Comparison of ENCODE assay signal across 18 cellular contexts in the genomic region with DNA sequence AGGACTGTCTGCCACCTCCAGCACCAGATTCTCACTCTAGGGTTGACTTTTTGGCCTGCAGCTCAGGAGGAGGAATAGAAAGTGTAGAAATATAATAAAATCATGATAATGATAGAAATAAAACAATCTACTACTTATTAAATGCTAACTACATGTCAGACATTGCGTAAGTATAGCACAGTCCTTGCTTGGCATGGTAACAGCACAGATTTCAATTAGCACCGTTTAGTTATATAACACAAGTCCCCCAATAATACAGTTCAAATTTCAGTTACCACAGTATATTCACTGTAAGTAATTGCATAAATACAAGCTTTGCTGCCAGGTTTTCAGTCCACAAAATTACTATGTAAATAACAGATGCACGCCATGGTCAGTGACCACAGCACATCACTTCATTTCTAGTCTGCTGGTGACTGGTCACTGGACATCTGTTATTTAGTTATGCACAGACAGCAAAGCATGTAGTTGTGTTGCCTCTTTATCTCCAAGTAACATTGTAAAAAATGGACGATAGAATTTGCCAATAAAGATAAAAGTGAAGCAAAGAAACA. TPM values are rescaled to one million over a fixed set of nuclear protein-coding genes. Genes with fewer than 3 reads are reported as not detected.
DNase-seq lines count a peak whose midpoint lies in the region; ATAC-seq and TF ChIP-seq lines count a peak whose summit lies in the region.
"Had no signal": no experiment of that assay in that cellular context is flagged by ENCODE, and none has a peak within 500 bp of the region (broad histone marks: within the 10 kb centered on the region; RNA-seq: fewer than 3 reads in every experiment).

No MANE protein-coding gene starts in this region.

- no peak overlapping the region for H3K4me3 Mint-ChIP-seq in natural killer cell treated with Interleukin-12 subunit alpha and Interleukin-12 subunit beta and Interleukin-15 and Interleukin-18, amount 100 ng/mL, for 72 hours
- H3K4me3 Mint-ChIP-seq in effector memory CD8-positive, alpha-beta T cell: no peak overlapping the region
- no peak overlapping the region for H3K4me3 Mint-ChIP-seq in T-helper 17 cell
- H3K4me3 Mint-ChIP-seq: activated naive CD4-positive, alpha-beta T cell treated with anti-CD3 and anti-CD28 coated beads, Interleukin-2, amount 10 ng/mL, durations not matched to agents 7 days and 5 days; CD8-positive, alpha-beta T cell; neural progenitor cell; stimulated activated naive CD8-positive, alpha-beta T cell treated with anti-CD3 and anti-CD28 coated beads, Interleukin-15, amount 100 ng/mL, for 72 hours had no signal

- no peaks in the 10 kb centered on the region for H3K9me3 Mint-ChIP-seq in natural killer cell treated with Interleukin-12 subunit alpha and Interleukin-12 subunit beta and Interleukin-15 and Interleukin-18, amount 100 ng/mL, for 72 hours
- no peaks in the 10 kb centered on the region for H3K9me3 Mint-ChIP-seq in effector memory CD8-positive, alpha-beta T cell
- H3K9me3 Mint-ChIP-seq: activated naive CD4-positive, alpha-beta T cell treated with anti-CD3 and anti-CD28 coated beads, Interleukin-2, amount 10 ng/mL, durations not matched to agents 7 days and 5 days; neural progenitor cell; stimulated activated naive CD8-positive, alpha-beta T cell treated with anti-CD3 and anti-CD28 coated beads, Interleukin-15, amount 100 ng/mL, for 72 hours had no signal

- no peaks in the 10 kb centered on the region for H3K9me3 ChIP-seq in T-helper 17 cell (ENCODE audit: control insufficient read depth, low read length, poor library complexity, severe bottlenecking)
- H3K9me3 ChIP-seq: right atrium auricular region, uterus had no signal

- no peaks in the 10 kb centered on the region for H3K36me3 Mint-ChIP-seq in natural killer cell treated with Interleukin-12 subunit alpha and Interleukin-12 subunit beta and Interleukin-15 and Interleukin-18, amount 100 ng/mL, for 72 hours
- H3K36me3 Mint-ChIP-seq in effector memory CD8-positive, alpha-beta T cell (ENCODE audit: insufficient read depth): peaks cover 3% of the 10 kb centered on the region
- H3K36me3 Mint-ChIP-seq in T-helper 17 cell (ENCODE audit: low read depth): peaks cover 6% of the 10 kb centered on the region
- H3K36me3 Mint-ChIP-seq: activated naive CD4-positive, alpha-beta T cell treated with anti-CD3 and anti-CD28 coated beads, Interleukin-2, amount 10 ng/mL, durations not matched to agents 7 days and 5 days; CD8-positive, alpha-beta T cell had no signal

- intact Hi-C loops in dorsolateral prefrontal cortex (cut with DNase I): no loop called here

- H3K27ac Mint-ChIP-seq in natural killer cell treated with Interleukin-12 subunit alpha and Interleukin-12 subunit beta and Interleukin-15 and Interleukin-18, amount 100 ng/mL, for 72 hours: no peak overlapping the region
- H3K27ac Mint-ChIP-seq in effector memory CD8-positive, alpha-beta T cell: no peak overlapping the region
- no peak overlapping the region for H3K27ac Mint-ChIP-seq in T-helper 17 cell
- H3K27ac Mint-ChIP-seq: activated naive CD4-positive, alpha-beta T cell treated with anti-CD3 and anti-CD28 coated beads, Interleukin-2, amount 10 ng/mL, durations not matched to agents 7 days and 5 days; CD8-positive, alpha-beta T cell; neural progenitor cell; stimulated activated naive CD8-positive, alpha-beta T cell treated with anti-CD3 and anti-CD28 coated beads, Interleukin-15, amount 100 ng/mL, for 72 hours had no signal

- H3K27me3 ChIP-seq in dorsolateral prefrontal cortex: peaks cover 0 to under 1% (median 0%) of the 10 kb centered on the region in 45 donors
- H3K27me3 ChIP-seq: neural progenitor cell, right atrium auricular region, uterus had no signal

- H3K4me3 ChIP-seq in dorsolateral prefrontal cortex: no peak overlapping the region
- H3K4me3 ChIP-seq: neural progenitor cell, right atrium auricular region, uterus had no signal

- H3K27me3 Mint-ChIP-seq in natural killer cell treated with Interleukin-12 subunit alpha and Interleukin-12 subunit beta and Interleukin-15 and Interleukin-18, amount 100 ng/mL, for 72 hours: peaks cover 30 to 35% of the 10 kb centered on the region in 2 donors
- peaks cover 35 to 51% of the 10 kb centered on the region in 2 donors for H3K27me3 Mint-ChIP-seq in effector memory CD8-positive, alpha-beta T cell
- peaks cover 57% of the 10 kb centered on the region for H3K27me3 Mint-ChIP-seq in T-helper 17 cell

- H3K27ac ChIP-seq in VCaP (peak overlapping the region; percentile 57), dorsolateral prefrontal cortex (no peak overlapping the region)
- H3K27ac ChIP-seq: epithelial cell of prostate, neural progenitor cell had no signal

- TF ChIP-seq CTCF in VCaP (conservative IDR thresholded peaks at IDR 0.05): no peak
- TF ChIP-seq CTCF in dorsolateral prefrontal cortex (IDR thresholded peaks at IDR 0.05 in 54 of 56, conservative IDR thresholded peaks at IDR 0.05 in 2 of 56; ENCODE audit: low read depth in 1 of 56, partially characterized antibody in 56 of 56): no peak

- DNase-seq in AG08396 (ENCODE audit: low spot score): peak; percentile 17
- peak; percentile 84 for DNase-seq in LHCN-M2 (ENCODE audit: low read depth)
- peak; percentile 75 for DNase-seq in myocyte (ENCODE audit: low read depth)
- no peak for DNase-seq in natural killer cell treated with Interleukin-12 subunit alpha and Interleukin-12 subunit beta and Interleukin-15 and Interleukin-18, amount 100 ng/mL, for 72 hours (ENCODE audit: low spot score)
- no peak for DNase-seq in dorsolateral prefrontal cortex
- DNase-seq in effector memory CD8-positive, alpha-beta T cell: no peak
- no peak for DNase-seq in T-helper 17 cell
- DNase-seq: activated CD4-positive, alpha-beta T cell treated with anti-CD3 and anti-CD28 coated beads, Interleukin-2, amount 50 U/mL, for 4 hours; activated naive CD4-positive, alpha-beta T cell treated with anti-CD3 and anti-CD28 coated beads, Interleukin-2, amount 10 ng/mL, durations not matched to agents 7 days and 5 days; activated T-cell treated with anti-CD3 and anti-CD28 coated beads, Interleukin-2, amount 50 U/mL, for 1 hour; CD8-positive, alpha-beta T cell; Karpas-422; stimulated activated naive CD8-positive, alpha-beta T cell treated with anti-CD3 and anti-CD28 coated beads, Interleukin-15, amount 100 ng/mL, for 72 hours had no signal

- H3K4me1 Mint-ChIP-seq in natural killer cell treated with Interleukin-12 subunit alpha and Interleukin-12 subunit beta and Interleukin-15 and Interleukin-18, amount 100 ng/mL, for 72 hours (ENCODE audit: low read depth in 2 of 2): peaks cover 0 to 5% of the 10 kb centered on the region in 2 donors
- no peaks in the 10 kb centered on the region for H3K4me1 Mint-ChIP-seq in effector memory CD8-positive, alpha-beta T cell (ENCODE audit: low read depth in 2 of 2)
- H3K4me1 Mint-ChIP-seq in T-helper 17 cell: peaks cover 3% of the 10 kb centered on the region
- H3K4me1 Mint-ChIP-seq: activated naive CD4-positive, alpha-beta T cell treated with anti-CD3 and anti-CD28 coated beads, Interleukin-2, amount 10 ng/mL, durations not matched to agents 7 days and 5 days; neural progenitor cell; stimulated activated naive CD8-positive, alpha-beta T cell treated with anti-CD3 and anti-CD28 coated beads, Interleukin-15, amount 100 ng/mL, for 72 hours had no signal

- no peak for ATAC-seq in natural killer cell treated with Interleukin-12 subunit alpha and Interleukin-12 subunit beta and Interleukin-15 and Interleukin-18, amount 100 ng/mL, for 72 hours
- no peak for ATAC-seq in effector memory CD8-positive, alpha-beta T cell (replicated peaks)
- ATAC-seq in T-helper 17 cell: no peak
- ATAC-seq: CD8-positive, alpha-beta T cell; stimulated activated naive CD8-positive, alpha-beta T cell treated with anti-CD3 and anti-CD28 coated beads, Interleukin-15, amount 100 ng/mL, for 72 hours had no signal

RNA-seq across cellular contexts. Expression of gene GLT8D2, which starts 6.5 kb away (rescaled TPM):
- total RNA-seq in LHCN-M2 (2014; rRNA removed): 42.0 and 47.1 TPM in 2 replicates
- polyA plus RNA-seq in LHCN-M2 (2012): 15.5 TPM
- total RNA-seq in myocyte: 17.6 and 17.9 TPM in 2 replicates
- 18.9 TPM for polyA plus RNA-seq in myocyte (2012)
- total RNA-seq in natural killer cell treated with Interleukin-12 subunit alpha and Interleukin-12 subunit beta and Interleukin-15 and Interleukin-18, amount 100 ng/mL, for 72 hours: under 1 TPM in 1 of 2 donors, not detected in 1; 0.33 TPM
- total RNA-seq in dorsolateral prefrontal cortex: 10 to 100 TPM in 4 of 120 experiments, 1 to 10 TPM in 116; 2.6 to 11.7 (median 5.9) TPM
- not detected for total RNA-seq in T-helper 17 cell

RNA-seq across cellular contexts. Expression of gene HCFC2, which starts 7.8 kb away (rescaled TPM):
- total RNA-seq in LHCN-M2 (2014; rRNA removed) (23.1 and 23.7 TPM in 2 replicates), myocyte (25.3 and 29.0 TPM in 2 replicates), dorsolateral prefrontal cortex (10 to 100 TPM; 20.2 to 33.3 (median 27.6) TPM), T-helper 17 cell (10 to 100 TPM; 13.9 to 15.2 TPM)
- 7.1 TPM for polyA plus RNA-seq in LHCN-M2 (2012)
- polyA plus RNA-seq in myocyte (2012): 10.6 TPM
- 10 to 100 TPM; 13.5 to 17.6 TPM for total RNA-seq in natural killer cell treated with Interleukin-12 subunit alpha and Interleukin-12 subunit beta and Interleukin-15 and Interleukin-18, amount 100 ng/mL, for 72 hours

Comparison
In these comparisons a context has a peak if more than half of its experiments do, and no peak if none do; other contexts are left out.
1. DNase-seq: peak in AG08396 (single experiment), LHCN-M2 (single experiment) and myocyte (single experiment); none in natural killer cell treated with Interleukin-12 subunit alpha and Interleukin-12 subunit beta and Interleukin-15 and Interleukin-18, amount 100 ng/mL, for 72 hours (single experiment), dorsolateral prefrontal cortex (0 of 10), effector memory CD8-positive, alpha-beta T cell (0 of 3) and T-helper 17 cell (0 of 3).